Comparison of ENCODE assay signal across 8 cellular contexts in the genomic region with DNA sequence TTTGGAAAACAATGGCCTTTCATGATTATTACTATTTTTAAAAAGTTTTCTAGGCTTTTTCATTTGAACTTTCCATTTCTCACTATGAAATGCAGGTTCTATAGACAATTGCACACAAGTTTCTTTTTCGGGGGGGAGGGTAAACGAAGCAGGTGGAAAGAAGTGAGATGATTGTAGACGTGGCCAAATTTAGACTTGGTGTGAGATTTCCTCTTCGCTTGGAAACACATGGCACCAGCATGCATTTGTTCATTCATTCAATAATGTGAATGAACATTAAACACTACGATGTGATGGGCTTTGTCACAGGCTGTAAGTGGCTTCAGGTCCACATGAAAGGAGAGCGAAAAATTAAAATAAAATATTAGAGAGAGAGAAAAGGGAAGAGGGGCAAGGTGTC. TPM values are rescaled to one million over a fixed set of nuclear protein-coding genes. Genes with fewer than 3 reads are reported as not detected.
DNase-seq lines count a peak whose midpoint lies in the region; ATAC-seq and TF ChIP-seq lines count a peak whose summit lies in the region.

No MANE protein-coding gene starts in this region.

- H3K4me3 ChIP-seq in heart left ventricle = peak overlapping the region in 11 of 12 donors; percentile 49 to 93 (median 84)
- no peak overlapping the region for H3K4me3 ChIP-seq in mammary epithelial cell (replicated peaks in 1 of 3; ENCODE audit: insufficient read depth in 1 of 3, low read depth in 2 of 3, low read length in 3 of 3)
- H3K4me3 ChIP-seq in neural progenitor cell = peak overlapping the region; percentile 61

- peak overlapping the region; percentile 89 for H3K4me3 Mint-ChIP-seq in neural progenitor cell

- no peaks in the 10 kb centered on the region for H3K36me3 ChIP-seq in heart left ventricle
- H3K36me3 ChIP-seq in mammary epithelial cell (ENCODE audit: insufficient read depth, low read length) = no peaks in the 10 kb centered on the region
- no peaks in the 10 kb centered on the region for H3K36me3 ChIP-seq in neural progenitor cell

- H3K79me2 ChIP-seq in mammary epithelial cell (ENCODE audit: insufficient read depth, low read length) (no peaks in the 10 kb centered on the region), neural progenitor cell (ENCODE audit: low read depth) (no peaks in the 10 kb centered on the region)

- no peaks in the 10 kb centered on the region for H3K9me3 Mint-ChIP-seq in neural progenitor cell

- intact Hi-C loops in heart left ventricle (cut with DNase I) (loop anchor here in 2 of 10 donors (2.0 to 10.0 kb wide), 2 partner anchors 34 to 126 kb away; no protein-coding TSS in a partner anchor), Right ventricle myocardium superior (cut with DNase I) (no loop called here), mammary epithelial cell (cut with micrococcal nuclease) (no loop called here)

- whole genome bisulfite sequencing in heart left ventricle, 4 donors = 47 to 54% (median 48%) methylated on average over 6 of the region's 6 CpGs
- WGBS in mammary epithelial cell (ENCODE audit: low coverage, missing lambda C conversion rate) = 75% methylated on average over 6 of the region's 6 CpGs

- peaks cover 62% of the 10 kb centered on the region for H3K4me1 Mint-ChIP-seq in neural progenitor cell

- no peaks in the 10 kb centered on the region for H3K27me3 Mint-ChIP-seq in neural progenitor cell (ENCODE audit: insufficient read depth, low read depth)

- TF ChIP-seq POLR2A in heart left ventricle (IDR thresholded peaks at IDR 0.05) = no peak

- H3K9me3 ChIP-seq in heart left ventricle = no peaks in the 10 kb centered on the region
- no peaks in the 10 kb centered on the region for H3K9me3 ChIP-seq in mammary epithelial cell (replicated peaks; ENCODE audit: insufficient read depth, low read length)
- no peaks in the 10 kb centered on the region for H3K9me3 ChIP-seq in neural progenitor cell (ENCODE audit: low read depth)

- peaks cover 42% of the 10 kb centered on the region for H3F3A ChIP-seq in neural progenitor cell (ENCODE audit: low read depth)

- CTCF ChIA-PET in mammary epithelial cell (lab: Charles Lee; ENCODE audit: low non-redundant PET) = no interaction called here

- BruUV-seq in mammary epithelial cell (replicated peaks; lab: Mats Ljungman, UMichigan) = no TSS peak

- H3K9ac ChIP-seq in mammary epithelial cell (ENCODE audit: insufficient read depth, low read length) (no peak overlapping the region), neural progenitor cell (no peak overlapping the region)

- peak overlapping the region; percentile 78 for H3K27ac Mint-ChIP-seq in neural progenitor cell

- H3K27me3 ChIP-seq in heart left ventricle = no peaks in the 10 kb centered on the region
- H3K27me3 ChIP-seq in mammary epithelial cell (ENCODE audit: insufficient read depth, low read length) = no peaks in the 10 kb centered on the region
- H3K27me3 ChIP-seq in neural progenitor cell = no peaks in the 10 kb centered on the region

- H2AFZ ChIP-seq in mammary epithelial cell (ENCODE audit: low read depth, low read length) (peak overlapping the region; percentile 90), neural progenitor cell (replicated peaks) (no peak overlapping the region)

- in situ Hi-C loops in mammary epithelial cell (cut with MboI; ENCODE audit: low sequenced_read_pairs in 2 of 2) = no loop called here

- ATAC-seq in heart left ventricle (no peak), Right ventricle myocardium superior (ENCODE audit: poor library complexity) (no peak), HG03159 (IDR thresholded peaks at IDR 0.05; ENCODE audit: unreplicated experiment) (peak; percentile 27)

- H3K27ac ChIP-seq in heart left ventricle (peak overlapping the region; percentile 90 to 100 (median 98)), mammary epithelial cell (ENCODE audit: insufficient read depth, low read depth, low read length) (no peak overlapping the region), neural progenitor cell (peak overlapping the region; percentile 88)

- H3K4me2 ChIP-seq in mammary epithelial cell (ENCODE audit: insufficient read depth, low read depth, low read length) (peak overlapping the region; percentile 95), neural progenitor cell (peak overlapping the region; percentile 86)

- H4K20me1 ChIP-seq in mammary epithelial cell (ENCODE audit: insufficient read depth, low read length) (no peaks in the 10 kb centered on the region), neural progenitor cell (ENCODE audit: low read depth) (no peaks in the 10 kb centered on the region)

- H3K36me3 Mint-ChIP-seq in neural progenitor cell = no peaks in the 10 kb centered on the region

- DNase-seq in heart left ventricle (no peak), Right ventricle myocardium superior (no peak), mammary epithelial cell (no peak), neural progenitor cell (ENCODE audit: low spot score) (no peak), NCI-H1417 treated with DMSO at 0.1 percent for 48 hours (lab: John Stamatoyannopoulos, UW) (no peak), NCI-H128 (lab: John Stamatoyannopoulos, UW; ENCODE audit: unreplicated experiment) (no peak)
- DNase-seq in effector CD8-positive, alpha-beta T cell (lab: John Stamatoyannopoulos, UW) = no peak

- peaks cover 0 to 33% (median 21%) of the 10 kb centered on the region in 12 donors for H3K4me1 ChIP-seq in heart left ventricle
- H3K4me1 ChIP-seq in mammary epithelial cell (ENCODE audit: insufficient read depth, low read length) = peaks cover 11% of the 10 kb centered on the region
- peaks cover 38% of the 10 kb centered on the region for H3K4me1 ChIP-seq in neural progenitor cell

- TF ChIP-seq CTCF in heart left ventricle (IDR thresholded peaks at IDR 0.05) = no peak
- TF ChIP-seq CTCF in mammary epithelial cell (conservative IDR thresholded peaks at IDR 0.05 in 1 of 2, IDR thresholded peaks at IDR 0.05 in 1 of 2; ENCODE audit: extremely low read depth in 1 of 2, insufficient read depth in 1 of 2, low read depth in 1 of 2, low read length in 2 of 2) = no peak
- TF ChIP-seq CTCF in neural progenitor cell (IDR thresholded peaks at IDR 0.05) = no peak

- dilution Hi-C loops in mammary epithelial cell (cut with HindIII; ENCODE audit: low sequenced_read_pairs) = no loop called here

RNA-seq across cellular contexts. Expression of gene GAP43, which starts 35.9 kb away (rescaled TPM):
- total RNA-seq in heart left ventricle (1 to 10 TPM in 5 of 9 donors, under 1 TPM in 3, not detected in 1; 0.56 to 4.7 (median 1.2) TPM), Right ventricle myocardium superior (0.38 TPM), mammary epithelial cell (not detected), neural progenitor cell (ENCODE audit: low replicate concordance) (5.0 and 8.5 TPM in 2 replicates)
- polyA plus RNA-seq in heart left ventricle (1 to 10 TPM in 1 of 2 donors, under 1 TPM in 1; 0.11 to 3.3 TPM), mammary epithelial cell (not detected)
- polyA minus RNA-seq in mammary epithelial cell = not detected

Comparison
In these comparisons a context has a peak if more than half of its experiments do, and no peak if none do; other contexts are left out.
1. H3K4me3 ChIP-seq: peak in heart left ventricle (11 of 12) and neural progenitor cell (single experiment); none in mammary epithelial cell (0 of 3).